In genomic region chr3:48034000-48034516, GRCh38 we compare ENCODE assay signal across 8 cellular contexts. TPM values are rescaled to one million over a fixed set of nuclear protein-coding genes. Genes with fewer than 3 reads are reported as not detected.
DNase-seq lines count a peak whose midpoint lies in the region; ATAC-seq and TF ChIP-seq lines count a peak whose summit lies in the region.
"Had no signal": no experiment of that assay in that cellular context is flagged by ENCODE, and none has a peak within 500 bp of the region (broad histone marks: within the 10 kb centered on the region; RNA-seq: fewer than 3 reads in every experiment).

No MANE protein-coding gene starts in this region.

- DNase-seq in IMR-90 (peak; percentile 86), adipocyte (ENCODE audit: low read depth) (peak; percentile 47), hepatic stellate cell (ENCODE audit: low spot score) (peak; percentile 45), stomach (no peak), GDM1 (lab: John Stamatoyannopoulos, UW) (no peak), spleen (no peak), NCI-H1048 (lab: John Stamatoyannopoulos, UW) (no peak)
- DNase-seq: upper lobe of left lung had no signal

- H3K4me1 ChIP-seq in IMR-90 (ENCODE audit: control insufficient read depth, insufficient read depth, low read length): peaks cover 29% of the 10 kb centered on the region
- peaks cover 25% of the 10 kb centered on the region for H3K4me1 ChIP-seq in adipocyte (ENCODE audit: control insufficient read depth, insufficient read depth, low read length)
- peaks cover 16 to 78% (median 45%) of the 10 kb centered on the region in 4 donors for H3K4me1 ChIP-seq in stomach
- H3K4me1 ChIP-seq in spleen: peaks cover 0 to 52% (median 32%) of the 10 kb centered on the region in 6 donors

- CTCF ChIA-PET in IMR-90 (lab: Yijun Ruan, JAX): interaction anchor here (0.6 kb wide), 1 partner anchor 98 kb away, joined by 11 read pairs; no protein-coding TSS in a partner anchor

- H2BK20ac ChIP-seq in IMR-90 (ENCODE audit: low read depth, low read length): no peak overlapping the region

- ATAC-seq in IMR-90 (ENCODE audit: low read depth): peak; percentile 52; the same call in 1 of the 2 replicates

- in situ Hi-C loops in IMR-90 (cut with MboI; ENCODE audit: low sequenced_read_pairs): no loop called here

- TF ChIP-seq CTCF in IMR-90 (conservative IDR thresholded peaks at IDR 0.05; ENCODE audit: low read depth, low read length) (no peak), stomach (IDR thresholded peaks at IDR 0.05) (no peak), spleen (IDR thresholded peaks at IDR 0.05 in 8 of 11, conservative IDR thresholded peaks at IDR 0.05 in 3 of 11) (no peak)

- H3K4me2 ChIP-seq in IMR-90 (ENCODE audit: low read depth, low read length): peak overlapping the region; percentile 45; the same call in 1 of the 2 replicates

- peaks cover 97% of the 10 kb centered on the region for H4K20me1 ChIP-seq in IMR-90 (ENCODE audit: insufficient read depth, low read length)

- no peak overlapping the region for H2AK5ac ChIP-seq in IMR-90 (ENCODE audit: low read depth, low read length)

- 20% methylated on average over 1 of the region's 2 CpGs; no CpG with 5 or more reads in 1 of the 2 experiments for WGBS in IMR-90 (ENCODE audit: extremely low coverage in 2 of 2, insufficient read length in 1 of 2), 2 experiments
- 30 to 66% (median 40%) methylated on average over 2 of the region's 2 CpGs for WGBS in stomach, 5 donors
- 46 to 66% (median 59%) methylated on average over 2 of the region's 2 CpGs for WGBS in spleen, 5 donors

- no peak overlapping the region for H2AK9ac ChIP-seq in IMR-90 (replicated peaks; ENCODE audit: low read depth, low read length, poor library complexity)

- H4K5ac ChIP-seq in IMR-90 (ENCODE audit: low read depth, low read length): no peak overlapping the region

- TF ChIP-seq EP300 in stomach (IDR thresholded peaks at IDR 0.05): no peak

- H3K9ac ChIP-seq in IMR-90 (ENCODE audit: low read depth, low read length): no peak overlapping the region
- H3K9ac ChIP-seq in adipocyte (ENCODE audit: low read length): no peak overlapping the region

- peaks cover 31% of the 10 kb centered on the region for H3K9me1 ChIP-seq in IMR-90 (ENCODE audit: insufficient read depth, low read length)

- no peak overlapping the region for H4K91ac ChIP-seq in IMR-90 (ENCODE audit: insufficient read depth, low read depth, low read length)

- H3K36me3 ChIP-seq in IMR-90 (ENCODE audit: control insufficient read depth, insufficient read depth, low read length) (no peaks in the 10 kb centered on the region), adipocyte (ENCODE audit: control insufficient read depth, insufficient read depth, low read length, severe bottlenecking) (no peaks in the 10 kb centered on the region), stomach (no peaks in the 10 kb centered on the region), spleen (no peaks in the 10 kb centered on the region)
- H3K36me3 ChIP-seq: upper lobe of left lung had no signal

- no peak overlapping the region for H2BK5ac ChIP-seq in IMR-90 (ENCODE audit: low read depth, low read length, poor library complexity, severe bottlenecking)

- no TSS peak for BruUV-seq in IMR-90 (replicated peaks; lab: Mats Ljungman, UMichigan)

- POLR2A ChIA-PET in IMR-90 (lab: Charles Lee; ENCODE audit: unreplicated experiment): no interaction called here

- H4K8ac ChIP-seq in IMR-90 (ENCODE audit: low read depth in 2 of 2, low read length in 2 of 2): no peak overlapping the region

- intact Hi-C loops in IMR-90 (cut with micrococcal nuclease): no loop called here
- intact Hi-C loops in stomach (cut with DNase I; ENCODE audit: low total_unique reads): no loop called here
- intact Hi-C loops in spleen (cut with DNase I; ENCODE audit: low total_unique reads): no loop called here

- dilution Hi-C loops in IMR-90 (cut with HindIII; ENCODE audit: low sequenced_read_pairs, unreplicated experiment): no loop called here

- H2AFZ ChIP-seq in IMR-90 (replicated peaks; ENCODE audit: low read length, poor library complexity): no peak overlapping the region

- H3K79me1 ChIP-seq in IMR-90 (ENCODE audit: low read depth in 1 of 2, low read length in 2 of 2): peaks cover 13 to 78% of the 10 kb centered on the region in 2 experiments

- H3K9me3 ChIP-seq in IMR-90 (ENCODE audit: control insufficient read depth, insufficient read depth, low read length) (no peaks in the 10 kb centered on the region), adipocyte (ENCODE audit: control insufficient read depth, low read length) (no peaks in the 10 kb centered on the region), stomach (no peaks in the 10 kb centered on the region), spleen (no peaks in the 10 kb centered on the region)
- H3K9me3 ChIP-seq: upper lobe of left lung had no signal

- no peak overlapping the region for H3K23ac ChIP-seq in IMR-90 (ENCODE audit: low read depth, low read length)

- no peak overlapping the region for H3K14ac ChIP-seq in IMR-90 (replicated peaks; ENCODE audit: low read depth, low read length)

- H3K27me3 ChIP-seq in IMR-90 (ENCODE audit: control insufficient read depth, insufficient read depth, low read length) (no peaks in the 10 kb centered on the region), adipocyte (replicated peaks; ENCODE audit: control insufficient read depth, insufficient read depth, low read length) (no peaks in the 10 kb centered on the region), stomach (no peaks in the 10 kb centered on the region), spleen (replicated peaks in 1 of 7) (no peaks in the 10 kb centered on the region)
- H3K27me3 ChIP-seq: upper lobe of left lung had no signal

- H3K4ac ChIP-seq in IMR-90 (ENCODE audit: low read depth, low read length): no peak overlapping the region

- H3K27ac ChIP-seq in IMR-90 (ENCODE audit: insufficient read depth, low read length) (peak overlapping the region; percentile 29; the same call in 1 of the 2 replicates), stomach (peak overlapping the region; percentile 36 to 69 (median 47)), spleen (peak overlapping the region in 1 of 8 donors; percentile 36)

- H3K56ac ChIP-seq in IMR-90 (ENCODE audit: extremely low read depth, insufficient read depth, low read length): no peak overlapping the region

- H3K18ac ChIP-seq in IMR-90 (ENCODE audit: low read depth, low read length): no peak overlapping the region

- no peak overlapping the region for H2BK120ac ChIP-seq in IMR-90 (ENCODE audit: low read depth, low read length)

- no peak for TF ChIP-seq RAD21 in IMR-90 (IDR thresholded peaks at IDR 0.05; ENCODE audit: low read length)

- no peak for TF ChIP-seq POLR2A in IMR-90 (IDR thresholded peaks at IDR 0.05; ENCODE audit: low read depth, low read length)
- no peak for TF ChIP-seq POLR2A in stomach (IDR thresholded peaks at IDR 0.05)
- TF ChIP-seq POLR2A in spleen (IDR thresholded peaks at IDR 0.05): no peak

- H3K4me3 ChIP-seq in IMR-90 (ENCODE audit: insufficient read depth, low read depth, low read length) (no peak overlapping the region), adipocyte (ENCODE audit: low read length) (no peak overlapping the region), stomach (no peak overlapping the region), spleen (no peak overlapping the region)
- H3K4me3 ChIP-seq: upper lobe of left lung had no signal

- H2BK15ac ChIP-seq in IMR-90 (ENCODE audit: low read depth, low read length): no peak overlapping the region

TF ChIP-seq in IMR-90, 13 proteins besides CTCF, POLR2A, EP300 and RAD21:
- TF ChIP-seq MXI1 (IDR thresholded peaks at IDR 0.05; ENCODE audit: borderline replicate concordance, low read depth, low read length): no peak
- TF ChIP-seq CHD1 (IDR thresholded peaks at IDR 0.05; ENCODE audit: low read depth, low read length): no peak
- no peak for TF ChIP-seq MAZ (IDR thresholded peaks at IDR 0.05; ENCODE audit: borderline replicate concordance, low read depth, low read length)
- TF ChIP-seq RFX5 (IDR thresholded peaks at IDR 0.05; ENCODE audit: low read depth, low read length): no peak
- TF ChIP-seq SMC3 (IDR thresholded peaks at IDR 0.05; ENCODE audit: low read depth, low read length): no peak
- 0 out of 2 replicates have a peak, but pooled peaks have one; percentile 12 for TF ChIP-seq BHLHE40 (IDR thresholded peaks at IDR 0.05; ENCODE audit: low read depth, low read length)
- no peak for TF ChIP-seq MAFK (IDR thresholded peaks at IDR 0.05; ENCODE audit: low read depth, low read length)
- no peak for TF ChIP-seq USF2 (IDR thresholded peaks at IDR 0.05; ENCODE audit: low read depth, low read length)

RNA-seq across cellular contexts. Expression of gene MAP4, which starts 17.8 kb away (rescaled TPM):
- total RNA-seq in IMR-90 (2012; rRNA removed) (80.5 and 87.8 TPM in 2 replicates), stomach (100 to 1,000 TPM in 3 of 5 donors, 10 to 100 TPM in 2; 31.0 to 146 (median 105) TPM), spleen (100 to 1,000 TPM in 5 of 7 donors, 10 to 100 TPM in 2; 92.9 to 163 (median 109) TPM)
- polyA plus RNA-seq in IMR-90 (2012; rRNA removed) (216 and 229 TPM in 2 replicates), stomach (10 to 100 TPM; 44.3 to 98.5 (median 75.5) TPM), spleen (10 to 100 TPM; 22.3 to 51.4 (median 25.0) TPM)
- 110 and 154 TPM in 2 replicates for polyA plus RNA-seq in IMR-90 (2012; cell fraction: cytosol; rRNA removed)
- polyA plus RNA-seq in IMR-90 (2012; cell fraction: nucleus; rRNA removed; ENCODE audit: low replicate concordance): 236 and 307 TPM in 2 replicates

Comparison
In these comparisons a context has a peak if more than half of its experiments do, and no peak if none do; other contexts are left out.
1. DNase-seq: peak in IMR-90 (single experiment), adipocyte (single experiment) and hepatic stellate cell (single experiment); none in stomach (single experiment), GDM1 (single experiment), spleen (single experiment) and NCI-H1048 (single experiment).